ENCODE assay signal across 8 cellular contexts in the genomic region with DNA sequence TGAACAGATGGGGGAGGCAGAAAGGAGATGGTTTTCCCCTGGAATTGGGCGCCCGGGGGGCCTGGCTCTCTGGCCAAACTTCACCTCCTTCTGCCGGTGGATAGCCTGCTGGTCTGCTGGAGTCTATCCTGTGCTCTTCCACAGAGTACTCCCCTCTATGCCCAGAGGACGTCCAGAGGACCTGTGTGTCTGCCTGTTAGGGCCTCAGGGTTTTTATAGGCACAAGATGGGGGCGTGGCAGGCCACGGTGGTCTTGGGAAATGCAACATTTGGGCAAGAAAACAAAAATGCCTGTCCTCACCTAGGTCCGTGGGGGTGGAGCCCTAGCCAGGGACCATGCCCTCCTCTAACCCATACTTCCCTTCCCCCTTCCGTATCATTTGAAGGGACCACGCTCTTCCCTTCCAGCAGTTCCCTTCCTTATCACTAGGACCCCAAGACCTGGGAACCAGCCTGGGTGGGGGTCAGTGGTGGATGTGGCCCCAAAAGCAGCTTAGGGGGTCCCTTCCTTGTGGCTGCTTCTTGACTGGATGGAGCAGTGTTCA. TPM values are rescaled to one million over a fixed set of nuclear protein-coding genes. Genes with fewer than 3 reads are reported as not detected.
DNase-seq lines count a peak whose midpoint lies in the region; ATAC-seq and TF ChIP-seq lines count a peak whose summit lies in the region.

No MANE protein-coding gene starts in this region.

- CTCF ChIA-PET in RWPE1 (lab: Yijun Ruan, JAX) = interaction anchor here (0.5 kb wide), 1 partner anchor 380 kb away, joined by 4 read pairs; no protein-coding TSS in a partner anchor

- intact Hi-C loops in sciatic nerve (cut with DNase I) = no loop called here

- DNase-seq in RWPE1 (ENCODE audit: low spot score) (no peak), epithelial cell of proximal tubule (ENCODE audit: low read depth) (no peak), sciatic nerve (ENCODE audit: low spot score) (no peak), MV-4-11 (lab: John Stamatoyannopoulos, UW) (no peak), NCI-H1694 treated with DMSO at 0.1 percent for 48 hours (lab: John Stamatoyannopoulos, UW) (no peak)
- no peak for DNase-seq in stimulated activated CD4-positive, alpha-beta T cell treated with anti-CD3 and anti-CD28 coated beads, Interleukin-2, amount 100 ng/mL, for 24 hours

- H3K27ac ChIP-seq in RWPE1 = peak overlapping the region; percentile 24

- H3K36me3 ChIP-seq in ES-I3 (ENCODE audit: insufficient read depth, low read length) = no peaks in the 10 kb centered on the region

- peak overlapping the region; percentile 63; the same call in 1 of the 2 replicates for H3K9ac ChIP-seq in ES-I3 (ENCODE audit: low read depth, low read length)

- H3K4me3 ChIP-seq in epithelial cell of proximal tubule (ENCODE audit: low read depth, low read length) = peak overlapping the region; percentile 58

- H3K4me1 ChIP-seq in ES-I3 (ENCODE audit: insufficient read depth, low read length) = no peaks in the 10 kb centered on the region; the same call in 1 of the 2 replicates

- TF ChIP-seq CTCF in RWPE1 (conservative IDR thresholded peaks at IDR 0.05; ENCODE audit: low read depth) (no peak), epithelial cell of proximal tubule (conservative IDR thresholded peaks at IDR 0.05; ENCODE audit: low read depth, low read length) (no peak)

- POLR2A ChIA-PET in RWPE1 (lab: Yijun Ruan, JAX; ENCODE audit: low non-redundant PET) = no interaction called here

- no peaks in the 10 kb centered on the region for H3K9me3 ChIP-seq in ES-I3 (ENCODE audit: control insufficient read depth, insufficient read depth, low read length)

- ATAC-seq in sciatic nerve (peak; percentile 12), GM19455 (IDR thresholded peaks at IDR 0.05; ENCODE audit: unreplicated experiment) (no peak)

RNA-seq across cellular contexts. Expression of a gene that starts 53.6 kb away (rescaled TPM):
- 6.1 and 8.0 TPM in 2 replicates for total RNA-seq in epithelial cell of proximal tubule
- total RNA-seq in sciatic nerve = 22.6 TPM
